ENCODE assay signal across 24 cellular contexts in genomic region chr7:35714407-35714806, GRCh38. TPM values are rescaled to one million over a fixed set of nuclear protein-coding genes. Genes with fewer than 3 reads are reported as not detected.
A peak's percentile ranks its signal among the peaks of the same experiment; 100 is the strongest.
DNase-seq lines count a peak whose midpoint lies in the region; ATAC-seq, FAIRE-seq and TF ChIP-seq lines count a peak whose summit lies in the region.
"Had no signal": no experiment of that assay in that cellular context is flagged by ENCODE, and none has a peak within 500 bp of the region (broad histone marks: within the 10 kb centered on the region; RNA-seq: fewer than 3 reads in every experiment).

No MANE protein-coding gene starts in this region.

- ATAC-seq in left cardiac atrium, result no peak
- no peak for ATAC-seq in HG03135 (IDR thresholded peaks at IDR 0.05; ENCODE audit: unreplicated experiment)
- ATAC-seq: activated CD4-positive, CD25-positive, alpha-beta regulatory T cell treated with anti-CD3 and anti-CD28 coated beads, Interleukin-2, amount 50 U/mL, for 24 hours; left colon; naive thymus-derived CD8-positive, alpha-beta T cell; pancreas had no signal

- H3K36me3 ChIP-seq in cardiac muscle cell, result no peaks in the 10 kb centered on the region
- no peaks in the 10 kb centered on the region for H3K36me3 ChIP-seq in mesenchymal stem cell (ENCODE audit: control insufficient read depth in 1 of 2, insufficient read depth in 2 of 2, low read depth in 1 of 2, low read length in 2 of 2)
- H3K36me3 ChIP-seq: pancreas, right lobe of liver had no signal

- H4K8ac ChIP-seq in mesenchymal stem cell (ENCODE audit: low read length), result no peak overlapping the region

- DNase-seq in cardiac muscle cell (ENCODE audit: low read depth in 1 of 2, low spot score in 1 of 2) (no peak), left cardiac atrium (no peak), cerebellum (ENCODE audit: low spot score) (peak; percentile 64), mesenchymal stem cell (no peak), urothelium cell line (ENCODE audit: low spot score) (no peak), foreskin fibroblast (no peak), NCI-H187 (lab: John Stamatoyannopoulos, UW) (no peak)
- DNase-seq: activated CD4-positive, alpha-beta memory T cell treated with anti-CD3 and anti-CD28 coated beads, Interleukin-2, amount 10 ng/mL, durations not matched to agents 7 days and 5 days; activated naive CD4-positive, alpha-beta T cell; activated T-cell treated with anti-CD3 and anti-CD28 coated beads for 4 hours; amniotic stem cell; DND-41; effector CD8-positive, alpha-beta T cell; left colon; naive thymus-derived CD8-positive, alpha-beta T cell; NCI-H1092; NCI-H2029 treated with DMSO at 0.1 percent for 48 hours; NCI-H345; pancreas; right lobe of liver; Right ventricle myocardium superior; stimulated activated CD4-positive, alpha-beta T cell treated with anti-CD3 and anti-CD28 coated beads, Interleukin-15, amount 100 ng/mL, for 24 hours had no signal

- H3K4me1 ChIP-seq in cardiac muscle cell (ENCODE audit: low read depth) (peaks cover 20% of the 10 kb centered on the region), mesenchymal stem cell (ENCODE audit: control insufficient read depth, insufficient read depth, low read depth, low read length) (no peaks in the 10 kb centered on the region)
- H3K4me1 ChIP-seq: right lobe of liver had no signal

- H2AFZ ChIP-seq in mesenchymal stem cell (ENCODE audit: low read depth, low read length), result no peak overlapping the region

- no peak overlapping the region for H2BK120ac ChIP-seq in mesenchymal stem cell (ENCODE audit: low read depth, low read length)

- H2AK5ac ChIP-seq in mesenchymal stem cell (ENCODE audit: low read length, severe bottlenecking), result no peak overlapping the region

- peak overlapping the region; percentile 52 for H2BK15ac ChIP-seq in mesenchymal stem cell (ENCODE audit: low read depth, poor library complexity, severe bottlenecking)

- H3K79me1 ChIP-seq in mesenchymal stem cell (replicated peaks; ENCODE audit: low read length, poor library complexity, severe bottlenecking), result no peaks in the 10 kb centered on the region

- intact Hi-C loops in left cardiac atrium (cut with DNase I), result loop anchor here in 1 of 2 donors (5.0 to 10.0 kb wide), 2 partner anchors 170 to 193 kb away; no protein-coding TSS in a partner anchor

- H2BK5ac ChIP-seq in mesenchymal stem cell (ENCODE audit: low read depth, low read length, poor library complexity, severe bottlenecking), result no peak overlapping the region

- peak; percentile 71 for FAIRE-seq in urothelium cell line (lab: Jason Lieb, UNC)
- FAIRE-seq: pancreas had no signal

- peak overlapping the region; percentile 25 for H4K91ac ChIP-seq in mesenchymal stem cell (ENCODE audit: low read length)

- H3K4ac ChIP-seq in mesenchymal stem cell (ENCODE audit: low read depth in 1 of 2, low read length in 2 of 2), result no peak overlapping the region

- no peak overlapping the region for H3K18ac ChIP-seq in mesenchymal stem cell (ENCODE audit: low read depth in 1 of 2, low read length in 2 of 2)

- no peak overlapping the region for H3K9ac ChIP-seq in mesenchymal stem cell (ENCODE audit: low read length)

- no peak for TF ChIP-seq CTCF in cardiac muscle cell (IDR thresholded peaks at IDR 0.05; ENCODE audit: low read depth, low read length)
- no peak for TF ChIP-seq CTCF in foreskin fibroblast (IDR thresholded peaks at IDR 0.05; ENCODE audit: low read depth, low read length)

- no peaks in the 10 kb centered on the region for H3K9me3 ChIP-seq in cardiac muscle cell (ENCODE audit: low read depth)
- H3K9me3 ChIP-seq in mesenchymal stem cell (ENCODE audit: control insufficient read depth, low read length), result no peaks in the 10 kb centered on the region
- H3K9me3 ChIP-seq: pancreas, right lobe of liver had no signal

- H3K4me3 ChIP-seq in cardiac muscle cell (no peak overlapping the region), mesenchymal stem cell (ENCODE audit: insufficient read depth in 1 of 2, low read depth in 1 of 2, low read length in 2 of 2) (no peak overlapping the region), foreskin fibroblast (ENCODE audit: low read depth in 1 of 2, low read length in 2 of 2) (no peak overlapping the region)
- H3K4me3 ChIP-seq: pancreas, right lobe of liver had no signal

- 97% methylated on average over 1 of the region's 1 CpG for WGBS in mesenchymal stem cell

- no peak overlapping the region for H3K23ac ChIP-seq in mesenchymal stem cell (ENCODE audit: low read length in 2 of 2)

- no peak overlapping the region for H3K14ac ChIP-seq in mesenchymal stem cell (ENCODE audit: low read length in 2 of 2)

- H3K27me3 ChIP-seq in cardiac muscle cell, result no peaks in the 10 kb centered on the region
- H3K27me3 ChIP-seq in mesenchymal stem cell (ENCODE audit: control insufficient read depth in 1 of 2, insufficient read depth in 1 of 2, low read length in 2 of 2), result no peaks in the 10 kb centered on the region
- H3K27me3 ChIP-seq: pancreas, right lobe of liver had no signal

- H3K27ac ChIP-seq in cardiac muscle cell, result peak overlapping the region; percentile 0
- no peak overlapping the region for H3K27ac ChIP-seq in mesenchymal stem cell (ENCODE audit: low read length, poor library complexity, severe bottlenecking)
- H3K27ac ChIP-seq: pancreas, right lobe of liver had no signal

- no peak overlapping the region for H3K4me2 ChIP-seq in mesenchymal stem cell (ENCODE audit: low read length, poor library complexity, severe bottlenecking)

- peak overlapping the region in 1 of 2 experiments; percentile 77 for H2BK12ac ChIP-seq in mesenchymal stem cell (ENCODE audit: low read length in 2 of 2)

RNA-seq across cellular contexts. Expression of gene HERPUD2, which starts 19.5 kb away (rescaled TPM):
- 37.2 and 43.9 TPM in 2 replicates for total RNA-seq in cardiac muscle cell
- polyA plus RNA-seq in cardiac muscle cell, result 21.7 and 34.0 TPM in 2 replicates
- 10 to 100 TPM; 15.6 to 17.3 TPM for total RNA-seq in left cardiac atrium
- total RNA-seq in cerebellum, result 28.9 TPM
- 35.5 TPM for polyA plus RNA-seq in mesenchymal stem cell (2013, experiment 1 of 2)
- 34.4 TPM for polyA plus RNA-seq in mesenchymal stem cell (2013, experiment 2 of 2)
